In genomic region chr20:50478162-50479036, GRCh38 we compare ENCODE assay signal across 8 cellular contexts. TPM values are rescaled to one million over a fixed set of nuclear protein-coding genes. Genes with fewer than 3 reads are reported as not detected.
DNase-seq lines count a peak whose midpoint lies in the region; ATAC-seq, FAIRE-seq and TF ChIP-seq lines count a peak whose summit lies in the region.

No MANE protein-coding gene starts in this region.

- H3K4me3 Mint-ChIP-seq in astrocyte (ENCODE audit: unreplicated experiment): no peak overlapping the region

- H3K4me3 ChIP-seq in Jurkat, Clone E6-1 (ENCODE audit: low read length): no peak overlapping the region
- H3K4me3 ChIP-seq in astrocyte (ENCODE audit: insufficient read depth, low read depth, low read length): no peak overlapping the region

- no peaks in the 10 kb centered on the region for H3K27me3 ChIP-seq in astrocyte (ENCODE audit: insufficient read depth, low read length)

- H3K4me1 ChIP-seq in astrocyte (ENCODE audit: insufficient read depth, low read length): peaks cover 7% of the 10 kb centered on the region

- H3K4me1 Mint-ChIP-seq in astrocyte (ENCODE audit: low read depth, unreplicated experiment): no peaks in the 10 kb centered on the region

- FAIRE-seq in astrocyte (lab: Jason Lieb, UNC): no peak

- peak; percentile 71 for ATAC-seq in GM19043 (IDR thresholded peaks at IDR 0.05; ENCODE audit: low read depth, unreplicated experiment)
- ATAC-seq in GM21576 (IDR thresholded peaks at IDR 0.05; ENCODE audit: unreplicated experiment): no peak

- H2AFZ ChIP-seq in astrocyte (ENCODE audit: low read depth, low read length): peak overlapping the region; percentile 58

- H3K27me3 Mint-ChIP-seq in astrocyte (ENCODE audit: low read depth, unreplicated experiment): peaks cover 11% of the 10 kb centered on the region

- H3K27ac ChIP-seq in astrocyte (ENCODE audit: low read depth, low read length): no peak overlapping the region

- TF ChIP-seq CTCF in astrocyte (IDR thresholded peaks at IDR 0.05; ENCODE audit: insufficient read depth, low read depth, low read length): peak; percentile 66

- H3K27ac Mint-ChIP-seq in astrocyte (ENCODE audit: unreplicated experiment): no peak overlapping the region

- no peaks in the 10 kb centered on the region for H3K36me3 Mint-ChIP-seq in astrocyte (ENCODE audit: low read depth, unreplicated experiment)

- no peaks in the 10 kb centered on the region for H3K9me3 ChIP-seq in astrocyte (ENCODE audit: insufficient read depth, low read depth, low read length)

- DNase-seq in AG20443 (ENCODE audit: low spot score) (peak; percentile 76), T-helper 2 cell (peak; percentile 30 to 87 (median 62)), astrocyte (ENCODE audit: low read depth) (peak; percentile 35), islet precursor cell (peak; percentile 85)
- peak; percentile 66 for DNase-seq in Jurkat, Clone E6-1 (ENCODE audit: low read depth, low spot score)
- DNase-seq in stimulated activated CD4-positive, alpha-beta T cell treated with anti-CD3 and anti-CD28 coated beads, TNF-alpha, amount 100 ng/mL, for 1 hour (ENCODE audit: low read depth in 3 of 3, low spot score in 1 of 3): peak; percentile 46 to 49 (median 47)

- no peak overlapping the region for H3K4me2 ChIP-seq in astrocyte (ENCODE audit: low read length)

- H3K9ac ChIP-seq in astrocyte (ENCODE audit: low read length): no peak overlapping the region

- H3K9me3 Mint-ChIP-seq in astrocyte (ENCODE audit: unreplicated experiment): no peaks in the 10 kb centered on the region

- H4K20me1 ChIP-seq in astrocyte (ENCODE audit: insufficient read depth, low read length): no peaks in the 10 kb centered on the region

- no peaks in the 10 kb centered on the region for H3K79me2 ChIP-seq in astrocyte (ENCODE audit: insufficient read depth, low read length)

- no peaks in the 10 kb centered on the region for H3K36me3 ChIP-seq in astrocyte (ENCODE audit: insufficient read depth, low read length)

RNA-seq across cellular contexts. Expression of gene PTPN1, which starts 31.8 kb away (rescaled TPM):
- polyA plus RNA-seq in Jurkat, Clone E6-1 (2012; ENCODE audit: insufficient read depth, insufficient read length): 30.3 TPM
- total RNA-seq in astrocyte: 60.6 and 64.9 TPM in 2 replicates

Comparison
In these comparisons a context has a peak if more than half of its experiments do, and no peak if none do; other contexts are left out.
1. DNase-seq: peak in every context shown above with its lines; median percentile 85 in islet precursor cell; 76 in AG20443; 66 in Jurkat, Clone E6-1; 62 in T-helper 2 cell; 47 in stimulated activated CD4-positive, alpha-beta T cell treated with anti-CD3 and anti-CD28 coated beads, TNF-alpha, amount 100 ng/mL, for 1 hour; 35 in astrocyte.